In genomic region chr6:125678601-125679000, GRCh38 we compare ENCODE assay signal across 19 cellular contexts.
DNase-seq lines count a peak whose midpoint lies in the region; ATAC-seq, FAIRE-seq and TF ChIP-seq lines count a peak whose summit lies in the region.
"Had no signal": no experiment of that assay in that cellular context is flagged by ENCODE, and none has a peak within 500 bp of the region (broad histone marks: within the 10 kb centered on the region; RNA-seq: fewer than 3 reads in every experiment).

No MANE protein-coding gene starts in this region.

- H3K9me3 ChIP-seq in left ventricle myocardium inferior (replicated peaks) = peaks cover 9% of the 10 kb centered on the region
- no peaks in the 10 kb centered on the region for H3K9me3 ChIP-seq in astrocyte (ENCODE audit: insufficient read depth, low read depth, low read length)
- no peaks in the 10 kb centered on the region for H3K9me3 ChIP-seq in thoracic aorta

- intact Hi-C loops in Right ventricle myocardium superior (cut with DNase I) = no loop called here
- intact Hi-C loops in left ventricle myocardium inferior (cut with micrococcal nuclease) = no loop called here

- no peaks in the 10 kb centered on the region for H4K20me1 ChIP-seq in astrocyte (ENCODE audit: insufficient read depth, low read length)

- ATAC-seq in Right ventricle myocardium superior (ENCODE audit: poor library complexity) (peak; percentile 75), thoracic aorta (ENCODE audit: insufficient number of reproducible peaks, low FRiP score, low read depth) (no peak), HG03045 (IDR thresholded peaks at IDR 0.05; ENCODE audit: unreplicated experiment) (no peak), GM18505 (IDR thresholded peaks at IDR 0.05; ENCODE audit: unreplicated experiment) (no peak), GM18517 (IDR thresholded peaks at IDR 0.05; ENCODE audit: unreplicated experiment) (no peak)
- ATAC-seq: CD8-positive, alpha-beta T cell had no signal

- H3K27me3 Mint-ChIP-seq in astrocyte (ENCODE audit: low read depth, unreplicated experiment) = no peaks in the 10 kb centered on the region

- no peak overlapping the region for H3K27ac ChIP-seq in left ventricle myocardium inferior (replicated peaks)
- no peak overlapping the region for H3K27ac ChIP-seq in astrocyte (ENCODE audit: low read depth, low read length)
- peak overlapping the region; percentile 8 to 37 for H3K27ac ChIP-seq in thoracic aorta
- H3K27ac ChIP-seq: GM23248 had no signal

- peaks cover 4% of the 10 kb centered on the region for H3K36me3 Mint-ChIP-seq in astrocyte (ENCODE audit: low read depth, unreplicated experiment)
- H3K36me3 Mint-ChIP-seq: CD14-positive monocyte; CD8-positive, alpha-beta T cell had no signal

- peaks cover 17% of the 10 kb centered on the region for H3K4me1 Mint-ChIP-seq in astrocyte (ENCODE audit: low read depth, unreplicated experiment)
- H3K4me1 Mint-ChIP-seq: B cell, CD14-positive monocyte had no signal

- no peaks in the 10 kb centered on the region for H3K79me2 ChIP-seq in astrocyte (ENCODE audit: insufficient read depth, low read length)

- no peak overlapping the region for H2AFZ ChIP-seq in astrocyte (ENCODE audit: low read depth, low read length)
- H2AFZ ChIP-seq: GM23248 had no signal

- H3K4me3 Mint-ChIP-seq in astrocyte (ENCODE audit: unreplicated experiment) = no peak overlapping the region
- H3K4me3 Mint-ChIP-seq: B cell; CD14-positive monocyte; CD8-positive, alpha-beta T cell had no signal

- H3K9me3 Mint-ChIP-seq in astrocyte (ENCODE audit: unreplicated experiment) = peaks cover 9% of the 10 kb centered on the region

- H3K4me3 ChIP-seq in left ventricle myocardium inferior (no peak overlapping the region), astrocyte (ENCODE audit: insufficient read depth, low read depth, low read length) (no peak overlapping the region), thoracic aorta (no peak overlapping the region)
- H3K4me3 ChIP-seq: GM23248 had no signal

- H3K9ac ChIP-seq in astrocyte (ENCODE audit: low read length) = no peak overlapping the region
- H3K9ac ChIP-seq: GM23248 had no signal

- H3K27me3 ChIP-seq in left ventricle myocardium inferior (ENCODE audit: low read depth) (no peaks in the 10 kb centered on the region), astrocyte (ENCODE audit: insufficient read depth, low read length) (peaks cover 2% of the 10 kb centered on the region), thoracic aorta (replicated peaks; ENCODE audit: insufficient read depth) (no peaks in the 10 kb centered on the region)

- peaks cover 6% of the 10 kb centered on the region for H3K4me1 ChIP-seq in left ventricle myocardium inferior
- no peaks in the 10 kb centered on the region for H3K4me1 ChIP-seq in astrocyte (ENCODE audit: insufficient read depth, low read length)
- H3K4me1 ChIP-seq in thoracic aorta (ENCODE audit: control insufficient read depth in 1 of 2, low read depth in 2 of 2) = peaks cover 0 to 48% of the 10 kb centered on the region in 2 donors

- H3K36me3 ChIP-seq in left ventricle myocardium inferior (no peaks in the 10 kb centered on the region), astrocyte (ENCODE audit: insufficient read depth, low read length) (no peaks in the 10 kb centered on the region), thoracic aorta (no peaks in the 10 kb centered on the region)

- FAIRE-seq in astrocyte (lab: Jason Lieb, UNC) = no peak
- FAIRE-seq: A204.1, D721Med had no signal

- no peak overlapping the region for H3K4me2 ChIP-seq in astrocyte (ENCODE audit: low read length)

- TF ChIP-seq POLR2A in GM18505 (IDR thresholded peaks at IDR 0.05; ENCODE audit: borderline replicate concordance, extremely low read depth, insufficient read depth, insufficient read length) = no peak

- H3K27ac Mint-ChIP-seq in astrocyte (ENCODE audit: unreplicated experiment) = peak overlapping the region; percentile 23
- H3K27ac Mint-ChIP-seq: B cell; CD14-positive monocyte; CD8-positive, alpha-beta T cell had no signal

- DNase-seq in Right ventricle myocardium superior (no peak), left ventricle myocardium inferior (no peak), DMS 273 (lab: John Stamatoyannopoulos, UW; ENCODE audit: unreplicated experiment) (peak; percentile 58), astrocyte (ENCODE audit: low read depth) (no peak), thoracic aorta (ENCODE audit: low spot score) (no peak)
- DNase-seq: CD8-positive, alpha-beta T cell; COR-L47; DMS53; GF-D8; GM23248; H7; IMR-90 had no signal

- TF ChIP-seq CTCF in left ventricle myocardium inferior (IDR thresholded peaks at IDR 0.05; ENCODE audit: borderline replicate concordance) (no peak), astrocyte (IDR thresholded peaks at IDR 0.05; ENCODE audit: insufficient read depth, low read depth, low read length) (no peak), thoracic aorta (IDR thresholded peaks at IDR 0.05) (no peak)

Comparison
In these comparisons a context has a peak if more than half of its experiments do, and no peak if none do; other contexts are left out.
1. H3K27ac ChIP-seq: peak in thoracic aorta (2 of 2); none in left ventricle myocardium inferior (single experiment) and astrocyte (single experiment).